ENCODE assay signal across 36 cellular contexts in the genomic region with DNA sequence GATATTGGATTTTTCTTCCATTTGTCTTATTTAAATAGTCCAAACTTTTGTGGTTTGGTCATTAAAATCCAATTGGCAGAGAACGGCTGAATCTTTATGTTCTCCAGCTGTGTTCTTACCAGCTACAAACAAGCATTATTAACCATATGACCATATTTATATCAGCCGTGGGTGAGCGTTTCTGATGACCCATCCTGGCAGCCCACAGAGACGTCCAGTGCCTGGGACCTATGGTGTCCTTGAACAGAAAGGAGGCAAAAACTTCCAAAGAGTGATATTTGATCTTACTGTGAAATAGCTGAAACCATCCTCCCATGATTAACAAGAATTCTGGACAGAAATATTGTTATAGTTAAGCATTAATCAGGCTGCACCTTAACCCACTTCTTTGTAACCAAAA.
"Had no signal": no experiment of that assay in that cellular context is flagged by ENCODE, and none has a peak within 500 bp of the region (broad histone marks: within the 10 kb centered on the region; RNA-seq: fewer than 3 reads in every experiment).

No MANE protein-coding gene starts in this region.

- DNase-seq: activated B cell treated with CpG ODN at 0.5 μM for 24 hours; activated CD4-positive, alpha-beta memory T cell treated with anti-CD3 and anti-CD28 coated beads for 36 hours; activated CD4-positive, alpha-beta T cell treated with anti-CD3 and anti-CD28 coated beads for 4 hours; activated CD4-positive, alpha-beta T cell treated with anti-CD3 and anti-CD28 coated beads, Interleukin-2, amount 50 U/mL, for 1 hour; activated CD4-positive, CD25-positive, alpha-beta regulatory T cell treated with anti-CD3 and anti-CD28 coated beads, Interleukin-2, amount 50 U/mL, for 72 hours; activated CD8-positive, alpha-beta memory T cell treated with anti-CD3 and anti-CD28 coated beads, Interleukin-2, amount 50 U/mL, for 4 hours; activated gamma-delta T cell treated with Interleukin-2 at 50 U/mL for 16 hours; activated naive CD4-positive, alpha-beta T cell treated with anti-CD3 and anti-CD28 coated beads for 36 hours; activated T-cell treated with anti-CD3 and anti-CD28 coated beads for 4 hours; activated T-cell treated with anti-CD3 and anti-CD28 coated beads, Interleukin-2, amount 50 U/mL, for 4 hours; adrenal gland; caudate nucleus; Kasumi-1; KG1; MM.1S; MV-4-11; NCI-H1092; NCI-H1436 treated with DMSO at 0.1 percent for 48 hours; NCI-H1694 treated with DMSO at 0.1 percent for 48 hours; NCI-H2029; NCI-H510A; NCI-H526; NCI-H748 treated with DMSO at 0.1 percent for 48 hours; NK-92 treated with Interleukin-12 subunit alpha and Interleukin-12 subunit beta, amount 100 ng/mL, for 24 hours; PC-3; Peyer's patch; RPMI8226; SHP77 treated with DMSO at 0.1 percent for 48 hours; T-cell; T-helper 2 cell; T-helper 9 cell had no signal

- H3K27ac Mint-ChIP-seq: activated B cell treated with CpG ODN at 0.5 μM for 24 hours; activated CD4-positive, alpha-beta memory T cell treated with anti-CD3 and anti-CD28 coated beads for 36 hours; activated naive CD4-positive, alpha-beta T cell treated with anti-CD3 and anti-CD28 coated beads for 36 hours; activated naive CD4-positive, alpha-beta T cell treated with anti-CD3 and anti-CD28 coated beads, Interleukin-2, amount 50 U/mL, for 72 hours; activated T-helper 1 cell treated with anti-CD3 and anti-CD28 coated beads, Interleukin-12 subunit alpha, Interleukin-12 subunit beta, Interleukin-2, Interleukin-4 antibody, amounts not matched to agents 30 ng/mL and 10 ng/mL and 1 ng/mL, durations not matched to agents 14 hours and 24 hours and 36 hours; T-cell had no signal

- H3K9me3 Mint-ChIP-seq: activated B cell treated with CpG ODN at 0.5 μM for 24 hours; activated CD4-positive, alpha-beta memory T cell treated with anti-CD3 and anti-CD28 coated beads for 36 hours; activated naive CD4-positive, alpha-beta T cell treated with anti-CD3 and anti-CD28 coated beads for 36 hours; activated naive CD4-positive, alpha-beta T cell treated with anti-CD3 and anti-CD28 coated beads, Interleukin-2, amount 50 U/mL, for 72 hours; activated T-cell treated with anti-CD3 and anti-CD28 coated beads, Interleukin-2, amount 50 U/mL, for 4 hours; activated T-helper 1 cell treated with anti-CD3 and anti-CD28 coated beads, Interleukin-12 subunit alpha, Interleukin-12 subunit beta, Interleukin-2, Interleukin-4 antibody, amounts not matched to agents 30 ng/mL and 10 ng/mL and 1 ng/mL, durations not matched to agents 14 hours and 24 hours and 36 hours; T-cell had no signal

- ATAC-seq: activated naive CD4-positive, alpha-beta T cell treated with anti-CD3 and anti-CD28 coated beads, Interleukin-2, amount 50 U/mL, for 72 hours; activated T-cell treated with anti-CD3 and anti-CD28 coated beads, Interleukin-2, amount 50 U/mL, for 4 hours; PC-3; T-cell had no signal

- H3K36me3 Mint-ChIP-seq: activated CD4-positive, alpha-beta memory T cell treated with anti-CD3 and anti-CD28 coated beads for 36 hours; activated naive CD4-positive, alpha-beta T cell treated with anti-CD3 and anti-CD28 coated beads, Interleukin-2, amount 50 U/mL, for 72 hours; brain; T-cell had no signal

- H3K4me1 Mint-ChIP-seq: activated B cell treated with CpG ODN at 0.5 μM for 24 hours, T-cell had no signal

- H3K27ac ChIP-seq: adrenal gland, Peyer's patch, SJSA1, VCaP had no signal

- H3K27me3 ChIP-seq: adrenal gland, Peyer's patch, SJSA1 had no signal

- H3K4me3 ChIP-seq: adrenal gland, Peyer's patch, SJSA1 had no signal

- H3K4me1 ChIP-seq: adrenal gland, Peyer's patch, SJSA1 had no signal

- H3K9me3 ChIP-seq: adrenal gland, Peyer's patch, SJSA1 had no signal

- H3K4me3 Mint-ChIP-seq: activated B cell treated with CpG ODN at 0.5 μM for 24 hours; activated CD4-positive, alpha-beta memory T cell treated with anti-CD3 and anti-CD28 coated beads for 36 hours; activated naive CD4-positive, alpha-beta T cell treated with anti-CD3 and anti-CD28 coated beads for 36 hours; activated T-cell treated with anti-CD3 and anti-CD28 coated beads, Interleukin-2, amount 50 U/mL, for 4 hours; activated T-helper 1 cell treated with anti-CD3 and anti-CD28 coated beads, Interleukin-12 subunit alpha, Interleukin-12 subunit beta, Interleukin-2, Interleukin-4 antibody, amounts not matched to agents 30 ng/mL and 10 ng/mL and 1 ng/mL, durations not matched to agents 14 hours and 24 hours and 36 hours; brain; T-cell had no signal

- H3K36me3 ChIP-seq: adrenal gland, Peyer's patch, SJSA1 had no signal

- H3K27me3 Mint-ChIP-seq: activated B cell treated with CpG ODN at 0.5 μM for 24 hours; activated CD4-positive, alpha-beta memory T cell treated with anti-CD3 and anti-CD28 coated beads for 36 hours; brain; T-cell had no signal
